ENCODE assay signal across 8 cellular contexts in the genomic region with DNA sequence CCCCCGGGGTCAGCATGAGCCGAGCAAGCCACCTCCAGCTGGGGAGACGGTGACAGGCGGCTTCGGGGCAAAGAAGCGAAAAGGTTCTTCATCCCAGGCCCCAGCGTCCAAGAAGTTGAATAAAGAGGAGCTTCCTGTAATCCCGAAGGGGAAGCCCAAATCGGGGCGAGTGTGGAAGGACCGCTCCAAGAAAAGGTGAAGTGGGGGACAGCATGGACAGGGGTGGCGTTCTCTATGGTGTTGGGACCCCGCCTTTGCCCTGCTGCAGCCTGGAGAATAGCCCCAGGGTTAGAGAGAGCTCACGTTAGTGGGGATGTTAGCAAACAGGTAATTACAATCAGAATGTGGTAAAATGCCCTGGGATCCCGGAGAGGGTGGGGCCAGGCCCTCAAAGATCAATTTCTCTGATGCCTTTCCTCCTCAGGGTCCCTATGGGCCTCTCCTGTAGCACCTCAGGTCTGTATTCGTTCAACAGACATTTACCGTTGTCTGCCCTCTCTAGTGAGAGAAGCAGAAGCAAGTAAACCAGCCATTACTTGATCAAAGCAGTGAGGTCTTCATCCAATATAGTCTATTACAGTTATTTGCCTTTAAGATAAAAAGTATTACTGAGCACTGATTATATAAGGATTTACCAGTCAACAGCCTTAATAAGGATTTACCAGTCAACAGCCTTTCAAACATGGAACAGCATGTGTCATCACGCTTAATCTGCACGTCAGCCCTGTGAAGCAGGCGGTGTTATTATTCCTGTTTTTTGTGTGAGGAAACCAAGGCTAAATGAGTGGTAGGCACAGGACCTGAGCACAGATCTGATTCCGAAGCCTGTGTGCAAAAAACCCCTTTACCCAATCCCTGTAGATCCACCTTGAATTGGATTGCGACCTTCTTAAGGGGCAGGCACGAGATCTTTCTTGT. TPM values are rescaled to one million over a fixed set of nuclear protein-coding genes. Genes with fewer than 3 reads are reported as not detected.
A peak's percentile ranks its signal among the peaks of the same experiment; 100 is the strongest.
DNase-seq lines count a peak whose midpoint lies in the region; TF ChIP-seq lines count a peak whose summit lies in the region.

No MANE protein-coding gene starts in this region.

- H3K4me2 ChIP-seq in neural cell (ENCODE audit: low read length), result peak overlapping the region; percentile 80

- peak in 1 of 5 donors; percentile 4 for DNase-seq in CD8-positive, alpha-beta memory T cell
- DNase-seq in NCI-H69 (lab: John Stamatoyannopoulos, UW) (peak; percentile 43), GOT3 (lab: John Stamatoyannopoulos, UW) (no peak), AML-193 (lab: John Stamatoyannopoulos, UW) (no peak), NCI-H510A (lab: John Stamatoyannopoulos, UW) (no peak), COLO829 (ENCODE audit: low spot score) (no peak)

- H3F3A ChIP-seq in neural cell (ENCODE audit: insufficient read depth, low read length, poor library complexity, severe bottlenecking), result no peaks in the 10 kb centered on the region

- H3K79me2 ChIP-seq in neural cell (replicated peaks; ENCODE audit: insufficient read depth, low read length), result peaks cover 3% of the 10 kb centered on the region

- peak overlapping the region; percentile 92 to 98 (median 96) for H3K27ac Mint-ChIP-seq in CD8-positive, alpha-beta memory T cell

- no peak for TF ChIP-seq EP300 in neural cell (conservative IDR thresholded peaks at IDR 0.05; ENCODE audit: poor library complexity, severe bottlenecking)

- no peaks in the 10 kb centered on the region for H3K9me2 ChIP-seq in neural cell (ENCODE audit: insufficient read depth, low read length)

- H3K4me3 Mint-ChIP-seq in CD8-positive, alpha-beta memory T cell, result peak overlapping the region; percentile 80 to 95 (median 89)

- TF ChIP-seq RAD21 in neural cell (conservative IDR thresholded peaks at IDR 0.05), result no peak

- 20 to 21% methylated on average over 23 of the region's 23 CpGs for WGBS in ectodermal cell, 2 experiments

- H3K27me3 ChIP-seq in CD8-positive, alpha-beta memory T cell (ENCODE audit: insufficient read depth, low read length, poor library complexity, severe bottlenecking), result no peaks in the 10 kb centered on the region
- H3K27me3 ChIP-seq in ectodermal cell (ENCODE audit: control insufficient read depth, insufficient read depth, low read length, poor library complexity, severe bottlenecking), result no peaks in the 10 kb centered on the region
- no peaks in the 10 kb centered on the region for H3K27me3 ChIP-seq in neural cell (ENCODE audit: insufficient read depth, low read depth, low read length)

- peak overlapping the region; percentile 95 for H3K4me3 ChIP-seq in CD8-positive, alpha-beta memory T cell (ENCODE audit: low read length)
- H3K4me3 ChIP-seq in ectodermal cell (ENCODE audit: insufficient read depth, low read depth, low read length) (peak overlapping the region; percentile 98), neural cell (ENCODE audit: low read length) (peak overlapping the region; percentile 92)

- no peak overlapping the region for H2AFZ ChIP-seq in neural cell (ENCODE audit: low read depth, low read length)

- no peaks in the 10 kb centered on the region for H3K36me3 ChIP-seq in CD8-positive, alpha-beta memory T cell (ENCODE audit: insufficient read depth, low read length)
- H3K36me3 ChIP-seq in ectodermal cell (ENCODE audit: control insufficient read depth, insufficient read depth, low read length), result no peaks in the 10 kb centered on the region
- H3K36me3 ChIP-seq in neural cell (ENCODE audit: insufficient read depth, low read length), result no peaks in the 10 kb centered on the region

- TF ChIP-seq CTCF in neural cell (IDR thresholded peaks at IDR 0.05; ENCODE audit: poor library complexity, severe bottlenecking), result no peak

- H3K4me1 Mint-ChIP-seq in CD8-positive, alpha-beta memory T cell, result peaks cover 43 to 50% (median 49%) of the 10 kb centered on the region in 3 donors

- POLR2A ChIA-PET in CD8-positive, alpha-beta memory T cell (lab: Charles Lee), result interaction anchor here (0.8 kb wide), 1 partner anchor 64 kb away, joined by 3 read pairs; a partner anchor contains a TSS

- peak overlapping the region; percentile 60 for H3K9ac ChIP-seq in neural cell (ENCODE audit: low read length)

- H4K20me1 ChIP-seq in neural cell (ENCODE audit: insufficient read depth), result no peaks in the 10 kb centered on the region

- H3K4me1 ChIP-seq in CD8-positive, alpha-beta memory T cell (ENCODE audit: insufficient read depth, low read length), result peaks cover 37% of the 10 kb centered on the region
- peaks cover 11% of the 10 kb centered on the region for H3K4me1 ChIP-seq in ectodermal cell (ENCODE audit: control insufficient read depth, insufficient read depth, low read length)

- H3K27me3 Mint-ChIP-seq in CD8-positive, alpha-beta memory T cell, result no peaks in the 10 kb centered on the region

- H3K36me3 Mint-ChIP-seq in CD8-positive, alpha-beta memory T cell, result peaks cover 0 to 18% (median under 1%) of the 10 kb centered on the region in 3 donors

- H3K9me3 Mint-ChIP-seq in CD8-positive, alpha-beta memory T cell, result no peaks in the 10 kb centered on the region

- H3K9me3 ChIP-seq in CD8-positive, alpha-beta memory T cell (ENCODE audit: low read length), result no peaks in the 10 kb centered on the region
- H3K9me3 ChIP-seq in ectodermal cell (ENCODE audit: control insufficient read depth, low read length), result no peaks in the 10 kb centered on the region
- no peaks in the 10 kb centered on the region for H3K9me3 ChIP-seq in neural cell (ENCODE audit: low read length)

- peak overlapping the region; percentile 83 for H3K27ac ChIP-seq in CD8-positive, alpha-beta memory T cell (ENCODE audit: low read depth, low read length)
- H3K27ac ChIP-seq in ectodermal cell (ENCODE audit: insufficient read depth, low read depth, low read length, poor library complexity, severe bottlenecking) (no peak overlapping the region), neural cell (ENCODE audit: low read length) (no peak overlapping the region)

- CTCF ChIA-PET in CD8-positive, alpha-beta memory T cell (lab: Charles Lee), result interaction anchor here (1.0 to 4.1 kb wide), 3 partner anchors 11 to 45 kb away, joined by 3 to 20 read pairs (median 4); no protein-coding TSS in a partner anchor

TF ChIP-seq in neural cell, 6 proteins besides CTCF, POLR2A, EP300 and RAD21:
- TF ChIP-seq TAF1 (IDR thresholded peaks at IDR 0.05; ENCODE audit: low read depth) (no peak), POLR2AphosphoS5 (IDR thresholded peaks at IDR 0.05) (no peak), EZH2 (IDR thresholded peaks at IDR 0.05; ENCODE audit: borderline replicate concordance, insufficient read depth, low read length, poor library complexity, severe bottlenecking) (no peak), SMC3 (conservative IDR thresholded peaks at IDR 0.05; ENCODE audit: poor library complexity) (no peak), MXI1 (conservative IDR thresholded peaks at IDR 0.05; ENCODE audit: poor library complexity, severe bottlenecking) (no peak)
- TF ChIP-seq, protein P1, sequence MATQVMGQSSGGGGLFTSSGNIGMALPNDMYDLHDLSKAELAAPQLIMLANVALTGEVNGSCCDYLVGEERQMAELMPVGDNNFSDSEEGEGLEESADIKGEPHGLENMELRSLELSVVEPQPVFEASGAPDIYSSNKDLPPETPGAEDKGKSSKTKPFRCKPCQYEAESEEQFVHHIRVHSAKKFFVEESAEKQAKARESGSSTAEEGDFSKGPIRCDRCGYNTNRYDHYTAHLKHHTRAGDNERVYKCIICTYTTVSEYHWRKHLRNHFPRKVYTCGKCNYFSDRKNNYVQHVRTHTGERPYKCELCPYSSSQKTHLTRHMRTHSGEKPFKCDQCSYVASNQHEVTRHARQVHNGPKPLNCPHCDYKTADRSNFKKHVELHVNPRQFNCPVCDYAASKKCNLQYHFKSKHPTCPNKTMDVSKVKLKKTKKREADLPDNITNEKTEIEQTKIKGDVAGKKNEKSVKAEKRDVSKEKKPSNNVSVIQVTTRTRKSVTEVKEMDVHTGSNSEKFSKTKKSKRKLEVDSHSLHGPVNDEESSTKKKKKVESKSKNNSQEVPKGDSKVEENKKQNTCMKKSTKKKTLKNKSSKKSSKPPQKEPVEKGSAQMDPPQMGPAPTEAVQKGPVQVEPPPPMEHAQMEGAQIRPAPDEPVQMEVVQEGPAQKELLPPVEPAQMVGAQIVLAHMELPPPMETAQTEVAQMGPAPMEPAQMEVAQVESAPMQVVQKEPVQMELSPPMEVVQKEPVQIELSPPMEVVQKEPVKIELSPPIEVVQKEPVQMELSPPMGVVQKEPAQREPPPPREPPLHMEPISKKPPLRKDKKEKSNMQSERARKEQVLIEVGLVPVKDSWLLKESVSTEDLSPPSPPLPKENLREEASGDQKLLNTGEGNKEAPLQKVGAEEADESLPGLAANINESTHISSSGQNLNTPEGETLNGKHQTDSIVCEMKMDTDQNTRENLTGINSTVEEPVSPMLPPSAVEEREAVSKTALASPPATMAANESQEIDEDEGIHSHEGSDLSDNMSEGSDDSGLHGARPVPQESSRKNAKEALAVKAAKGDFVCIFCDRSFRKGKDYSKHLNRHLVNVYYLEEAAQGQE (IDR thresholded peaks at IDR 0.05; ENCODE audit: borderline replicate concordance), result no peak

RNA-seq across cellular contexts. Expression of a gene that starts 1.0 kb away (rescaled TPM):
- 100 to 1,000 TPM; 122 to 124 TPM for total RNA-seq in CD8-positive, alpha-beta memory T cell
- polyA plus RNA-seq in CD8-positive, alpha-beta memory T cell, result 21.8 TPM
- 31.4 TPM for polyA plus RNA-seq in ectodermal cell (2013, experiment 1 of 4)
- polyA plus RNA-seq in ectodermal cell (2013, experiment 2 of 4), result 31.8 TPM
- 24.8 TPM for polyA plus RNA-seq in ectodermal cell (2013, experiment 3 of 4)
- 24.3 TPM for polyA plus RNA-seq in ectodermal cell (2013, experiment 4 of 4)
- polyA plus RNA-seq in neural cell, result 0.16 and 1.3 TPM in 2 replicates
- polyA minus RNA-seq in neural cell, result 2.5 and 2.7 TPM in 2 replicates

RNA-seq across cellular contexts. Expression of a gene that starts 12.8 kb away (rescaled TPM):
- total RNA-seq in CD8-positive, alpha-beta memory T cell, result under 1 TPM; 0.28 to 0.42 TPM
- 2.2 TPM for polyA plus RNA-seq in CD8-positive, alpha-beta memory T cell
- 0.26 TPM for polyA plus RNA-seq in ectodermal cell (2013, experiment 1 of 4)
- 0.18 TPM for polyA plus RNA-seq in ectodermal cell (2013, experiment 2 of 4)
- 0.27 TPM for polyA plus RNA-seq in ectodermal cell (2013, experiment 3 of 4)
- polyA plus RNA-seq in ectodermal cell (2013, experiment 4 of 4), result 0.16 TPM
- 0.16 and 0.51 TPM in 2 replicates for polyA plus RNA-seq in neural cell
- polyA minus RNA-seq in neural cell, result 0.23 TPM in 1 of 2 replicates, not detected in the other

RNA-seq across cellular contexts. Expression of a gene that starts 24.4 kb away (rescaled TPM):
- total RNA-seq in CD8-positive, alpha-beta memory T cell, result not detected
- polyA plus RNA-seq in CD8-positive, alpha-beta memory T cell, result 0.22 TPM
- polyA plus RNA-seq in ectodermal cell (2013, experiment 1 of 4), result not detected
- polyA plus RNA-seq in ectodermal cell (2013, experiment 2 of 4), result not detected
- not detected for polyA plus RNA-seq in ectodermal cell (2013, experiment 3 of 4)
- polyA plus RNA-seq in ectodermal cell (2013, experiment 4 of 4), result not detected
- 0.62 and 1.5 TPM in 2 replicates for polyA plus RNA-seq in neural cell
- polyA minus RNA-seq in neural cell, result not detected in 2 replicates

RNA-seq across cellular contexts. Expression of a gene that starts 57.8 kb away (rescaled TPM):
- not detected for total RNA-seq in CD8-positive, alpha-beta memory T cell
- not detected for polyA plus RNA-seq in CD8-positive, alpha-beta memory T cell
- not detected for polyA plus RNA-seq in ectodermal cell (2013, experiment 1 of 4)
- not detected for polyA plus RNA-seq in ectodermal cell (2013, experiment 2 of 4)
- polyA plus RNA-seq in ectodermal cell (2013, experiment 3 of 4), result not detected
- not detected for polyA plus RNA-seq in ectodermal cell (2013, experiment 4 of 4)
- not detected in 2 replicates for polyA plus RNA-seq in neural cell
- polyA minus RNA-seq in neural cell, result 0.24 TPM in 1 of 2 replicates, not detected in the other
